8 cellular contexts compared by ENCODE assay signal in genomic region chr6:17580518-17581048, GRCh38. TPM values are rescaled to one million over a fixed set of nuclear protein-coding genes. Genes with fewer than 3 reads are reported as not detected.
DNase-seq lines count a peak whose midpoint lies in the region; ATAC-seq and TF ChIP-seq lines count a peak whose summit lies in the region.

No MANE protein-coding gene starts in this region.

- H4K20me1 ChIP-seq in osteoblast (ENCODE audit: insufficient read depth, low read length), result no peaks in the 10 kb centered on the region

- H3K27ac ChIP-seq in osteoblast (ENCODE audit: low read depth, low read length), result no peak overlapping the region

- peaks cover 7% of the 10 kb centered on the region for H3K4me1 ChIP-seq in osteoblast (ENCODE audit: insufficient read depth, low read length)

- no peaks in the 10 kb centered on the region for H3K79me2 ChIP-seq in osteoblast (ENCODE audit: insufficient read depth, low read length)

- peak; percentile 61 for DNase-seq in stimulated activated CD4-positive, alpha-beta T cell treated with anti-CD3 and anti-CD28 coated beads, Interleukin-15, amount 100 ng/mL, for 24 hours
- no peak for DNase-seq in stimulated activated CD4-positive, alpha-beta T cell treated with anti-CD3 and anti-CD28 coated beads, Interleukin-4, amount 100 ng/mL, for 24 hours
- DNase-seq in activated CD8-positive, alpha-beta memory T cell treated with anti-CD3 and anti-CD28 coated beads, Interleukin-2, amount 50 U/mL, for 48 hours, result peak; percentile 73
- peak; percentile 36 for DNase-seq in fibroblast of mammary gland (ENCODE audit: low read depth)
- peak; percentile 70 for DNase-seq in osteoblast (ENCODE audit: insufficient read length, low spot score, missing footprints)
- no peak for DNase-seq in NCI-H128 (lab: John Stamatoyannopoulos, UW; ENCODE audit: unreplicated experiment)

- peak overlapping the region; percentile 75 for H2AFZ ChIP-seq in osteoblast (ENCODE audit: low read length)

- H3K4me2 ChIP-seq in osteoblast (ENCODE audit: insufficient read depth, low read length), result peak overlapping the region; percentile 73

- no peaks in the 10 kb centered on the region for H3K36me3 ChIP-seq in osteoblast (ENCODE audit: insufficient read depth, low read length)

- H3K9me3 ChIP-seq in osteoblast (ENCODE audit: low read depth, low read length), result peaks cover 3% of the 10 kb centered on the region

- TF ChIP-seq CTCF in fibroblast of mammary gland (conservative IDR thresholded peaks at IDR 0.05; ENCODE audit: control insufficient read depth, insufficient read depth, low read depth, low read length), result no peak
- no peak for TF ChIP-seq CTCF in osteoblast (IDR thresholded peaks at IDR 0.05; ENCODE audit: extremely low read depth, low read depth, low read length)

- no peak for ATAC-seq in HG02870 (IDR thresholded peaks at IDR 0.05; ENCODE audit: unreplicated experiment)
- ATAC-seq in HG03095 (IDR thresholded peaks at IDR 0.05; ENCODE audit: unreplicated experiment), result no peak

- H3K4me3 ChIP-seq in fibroblast of mammary gland (ENCODE audit: control insufficient read depth, low read depth, low read length), result peak overlapping the region; percentile 61
- peak overlapping the region; percentile 71 for H3K4me3 ChIP-seq in osteoblast (ENCODE audit: insufficient read depth, low read length)

- H3K27me3 ChIP-seq in osteoblast (ENCODE audit: insufficient read depth, low read length), result no peaks in the 10 kb centered on the region

RNA-seq across cellular contexts. Expression of gene FAM8A1, which starts 19.5 kb away (rescaled TPM):
- 29.7 and 31.5 TPM in 2 replicates for total RNA-seq in osteoblast

Comparison
In these comparisons a context has a peak if more than half of its experiments do, and no peak if none do; other contexts are left out.
1. DNase-seq: peak in stimulated activated CD4-positive, alpha-beta T cell treated with anti-CD3 and anti-CD28 coated beads, Interleukin-15, amount 100 ng/mL, for 24 hours (single experiment), activated CD8-positive, alpha-beta memory T cell treated with anti-CD3 and anti-CD28 coated beads, Interleukin-2, amount 50 U/mL, for 48 hours (single experiment), fibroblast of mammary gland (single experiment) and osteoblast (single experiment); none in stimulated activated CD4-positive, alpha-beta T cell treated with anti-CD3 and anti-CD28 coated beads, Interleukin-4, amount 100 ng/mL, for 24 hours (single experiment) and NCI-H128 (single experiment).